ENCODE assay signal across 7 cellular contexts in genomic region chr7:1137517-1138167, GRCh38. TPM values are rescaled to one million over a fixed set of nuclear protein-coding genes. Genes with fewer than 3 reads are reported as not detected.
A peak's percentile ranks its signal among the peaks of the same experiment; 100 is the strongest.
DNase-seq lines count a peak whose midpoint lies in the region; ATAC-seq and TF ChIP-seq lines count a peak whose summit lies in the region.

No MANE protein-coding gene starts in this region.

- H3K9ac ChIP-seq in neural progenitor cell: peak overlapping the region; percentile 15

- CTCF ChIA-PET in PC-9 (lab: Charles Lee): interaction anchor here (1.2 to 1.3 kb wide), 2 partner anchors 19 to 144 kb away, joined by 5 read pairs; no protein-coding TSS in a partner anchor

- no peak for TF ChIP-seq CTCF in PC-9 (conservative IDR thresholded peaks at IDR 0.05)
- TF ChIP-seq CTCF in neural progenitor cell (IDR thresholded peaks at IDR 0.05): no peak

- peaks cover 19% of the 10 kb centered on the region for H3K4me1 ChIP-seq in PC-9 (replicated peaks; ENCODE audit: insufficient read depth)
- peaks cover 9% of the 10 kb centered on the region for H3K4me1 ChIP-seq in neural progenitor cell

- peaks cover 37% of the 10 kb centered on the region for H3K79me2 ChIP-seq in PC-9 (ENCODE audit: low read depth)
- H3K79me2 ChIP-seq in neural progenitor cell (ENCODE audit: low read depth): peaks cover 36% of the 10 kb centered on the region

- peak overlapping the region; percentile 74 for H3K4me3 ChIP-seq in PC-9
- peak overlapping the region; percentile 66 for H3K4me3 ChIP-seq in neural progenitor cell

- peak overlapping the region; percentile 92 for H2AFZ ChIP-seq in PC-9
- H2AFZ ChIP-seq in neural progenitor cell (replicated peaks): no peak overlapping the region

- ATAC-seq in GM18870 (IDR thresholded peaks at IDR 0.05; ENCODE audit: unreplicated experiment) (peak; percentile 41), HG02588 (IDR thresholded peaks at IDR 0.05; ENCODE audit: unreplicated experiment) (peak; percentile 58)

- H3K4me2 ChIP-seq in PC-9: peak overlapping the region; percentile 98
- peak overlapping the region; percentile 90 for H3K4me2 ChIP-seq in neural progenitor cell

- DNase-seq in PC-9 (no peak), epidermal melanocyte (ENCODE audit: insufficient read length, low spot score) (peak; percentile 61), neural progenitor cell (ENCODE audit: low spot score) (peak; percentile 75), GOT3 (lab: John Stamatoyannopoulos, UW) (no peak), NCI-H1930 (lab: John Stamatoyannopoulos, UW) (no peak)

- H3K36me3 Mint-ChIP-seq in neural progenitor cell: peaks cover 8% of the 10 kb centered on the region

- H3K27ac ChIP-seq in PC-9 (no peak overlapping the region; the same call in 1 of the 2 replicates), neural progenitor cell (no peak overlapping the region)

- H3K36me3 ChIP-seq in PC-9 (ENCODE audit: low read depth) (no peaks in the 10 kb centered on the region), neural progenitor cell (no peaks in the 10 kb centered on the region)

- intact Hi-C loops in PC-9 (cut with micrococcal nuclease; ENCODE audit: unreplicated experiment): loop anchor here (2.0 to 5.0 kb wide), 3 partner anchors 19 to 320 kb away; partner anchors contain the start of genes GPER1 and MICALL2

- H3F3A ChIP-seq in PC-9 (ENCODE audit: insufficient read depth, low read depth) (peaks cover 27% of the 10 kb centered on the region), neural progenitor cell (ENCODE audit: low read depth) (peaks cover 20% of the 10 kb centered on the region)

- H3K9me3 ChIP-seq in PC-9 (ENCODE audit: insufficient read depth, low read depth) (no peaks in the 10 kb centered on the region), neural progenitor cell (ENCODE audit: low read depth) (no peaks in the 10 kb centered on the region)

- peaks cover 3% of the 10 kb centered on the region for H3K9me3 Mint-ChIP-seq in neural progenitor cell

- H4K20me1 ChIP-seq in PC-9 (ENCODE audit: insufficient read depth) (peaks cover 15% of the 10 kb centered on the region; the same call in 1 of the 2 replicates), neural progenitor cell (ENCODE audit: low read depth) (peaks cover 10% of the 10 kb centered on the region)

- H3K27me3 Mint-ChIP-seq in neural progenitor cell (ENCODE audit: insufficient read depth, low read depth): peaks cover 2% of the 10 kb centered on the region

- H3K4me3 Mint-ChIP-seq in neural progenitor cell: peak overlapping the region; percentile 92

- H3K9me2 ChIP-seq in PC-9 (ENCODE audit: insufficient read depth): no peaks in the 10 kb centered on the region

- POLR2A ChIA-PET in PC-9 (lab: Charles Lee; ENCODE audit: unreplicated experiment): interaction anchor here (0.6 kb wide), 2 partner anchors 39 to 419 kb away, joined by 7 to 8 read pairs; partner anchors contain the start of gene TMEM184A

- no TSS peak for BruUV-seq in PC-9 (replicated peaks; lab: Mats Ljungman, UMichigan)

- no peak overlapping the region for H3K27ac Mint-ChIP-seq in neural progenitor cell

- no peaks in the 10 kb centered on the region for H3K27me3 ChIP-seq in PC-9 (ENCODE audit: insufficient read depth, low read depth)
- no peaks in the 10 kb centered on the region for H3K27me3 ChIP-seq in neural progenitor cell

- H3K4me1 Mint-ChIP-seq in neural progenitor cell: peaks cover 9% of the 10 kb centered on the region

RNA-seq across cellular contexts. Expression of gene ZFAND2A, which starts 22.4 kb away (rescaled TPM):
- total RNA-seq in PC-9 (2021) (51.2 and 65.1 TPM in 2 replicates), neural progenitor cell (ENCODE audit: low replicate concordance) (9.0 and 13.3 TPM in 2 replicates)

RNA-seq across cellular contexts. Expression of gene GPER1, which starts 49.7 kb away (rescaled TPM):
- total RNA-seq in PC-9 (2021) (0.37 and 0.85 TPM in 2 replicates), neural progenitor cell (ENCODE audit: low replicate concordance) (1.2 and 1.3 TPM in 2 replicates)

Comparison
In these comparisons a context has a peak if more than half of its experiments do, and no peak if none do; other contexts are left out.
1. DNase-seq: peak in epidermal melanocyte (single experiment) and neural progenitor cell (single experiment); none in PC-9 (0 of 2), GOT3 (single experiment) and NCI-H1930 (0 of 2).